1 cellular context compared by ENCODE assay signal in the genomic region with DNA sequence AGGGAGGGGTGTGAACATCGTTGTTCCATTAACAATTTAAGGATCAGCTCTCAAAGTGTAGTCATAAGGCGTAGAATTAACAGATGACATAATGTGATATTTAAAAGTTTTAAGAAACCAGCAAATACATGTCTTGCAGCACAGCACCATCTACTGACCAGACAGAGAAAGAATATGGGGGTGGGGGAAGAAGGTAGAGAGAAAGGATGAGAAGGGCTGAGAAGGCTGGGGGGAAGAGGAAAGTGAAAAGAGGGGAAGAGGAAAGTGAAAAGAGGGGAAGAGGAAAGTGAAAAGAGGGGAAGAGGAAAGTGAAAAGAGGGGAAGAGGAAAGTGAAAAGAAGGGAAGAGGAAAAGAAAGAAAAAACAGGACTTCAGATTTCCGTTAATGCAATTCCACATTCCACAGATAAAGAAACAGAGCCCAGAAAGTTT.
TF ChIP-seq lines count a peak whose summit lies in the region.

No MANE protein-coding gene starts in this region.

TF ChIP-seq in H1, 55 proteins besides CTCF, POLR2A, EP300 and RAD21 (continued from another document):
- TF ChIP-seq YY1 (IDR thresholded peaks at IDR 0.05; ENCODE audit: low read depth, low read length): no peak
- TF ChIP-seq TAF7 (optimal IDR thresholded peaks at IDR 0.05; ENCODE audit: borderline replicate concordance, low read depth, low read length): no peak
